19 cellular contexts compared by ENCODE assay signal in the genomic region with DNA sequence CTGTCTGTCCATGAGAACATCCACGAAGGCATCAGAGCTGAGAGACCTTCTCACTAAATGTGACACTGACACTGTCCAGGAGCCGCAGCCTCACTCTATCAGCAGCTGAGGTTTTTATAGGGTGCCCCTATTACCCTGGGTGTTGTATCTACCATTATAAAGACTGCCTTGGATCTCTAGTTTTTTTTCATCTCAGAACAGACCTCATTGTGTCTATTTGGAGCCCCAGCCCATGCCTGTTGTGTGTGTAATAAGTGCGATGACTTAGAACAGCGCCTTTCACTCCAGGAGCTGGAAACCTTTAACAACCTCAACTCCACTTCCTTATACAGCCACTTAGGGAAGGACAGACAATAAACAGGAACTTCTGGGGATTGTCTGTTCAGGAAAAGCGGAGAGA.
A peak's percentile ranks its signal among the peaks of the same experiment; 100 is the strongest.
DNase-seq lines count a peak whose midpoint lies in the region; ATAC-seq and TF ChIP-seq lines count a peak whose summit lies in the region.
"Had no signal": no experiment of that assay in that cellular context is flagged by ENCODE, and none has a peak within 500 bp of the region (broad histone marks: within the 10 kb centered on the region; RNA-seq: fewer than 3 reads in every experiment).

No MANE protein-coding gene starts in this region.

- H3K27ac ChIP-seq in esophagus squamous epithelium (peak overlapping the region in 3 of 4 donors; percentile 31 to 59 (median 47)), suprapubic skin (peak overlapping the region; percentile 39)

- no peak for TF ChIP-seq CTCF in esophagus squamous epithelium (IDR thresholded peaks at IDR 0.05)
- no peak for TF ChIP-seq CTCF in suprapubic skin (IDR thresholded peaks at IDR 0.05)

- H3K36me3 ChIP-seq in esophagus squamous epithelium = no peaks in the 10 kb centered on the region
- no peaks in the 10 kb centered on the region for H3K36me3 ChIP-seq in suprapubic skin
- no peaks in the 10 kb centered on the region for H3K36me3 ChIP-seq in MG63

- WGBS in esophagus squamous epithelium, 2 donors = 89 to 92% methylated on average over 5 of the region's 5 CpGs
- 83% methylated on average over 5 of the region's 5 CpGs for WGBS in suprapubic skin

- intact Hi-C loops in esophagus squamous epithelium (cut with DNase I) = loop anchor here (10.0 kb wide), 1 partner anchor 295 kb away; no protein-coding TSS in a partner anchor

- no peak for TF ChIP-seq EP300 in suprapubic skin (IDR thresholded peaks at IDR 0.05)

- no peaks in the 10 kb centered on the region for H3K9me3 ChIP-seq in esophagus squamous epithelium
- no peaks in the 10 kb centered on the region for H3K9me3 ChIP-seq in suprapubic skin
- no peaks in the 10 kb centered on the region for H3K9me3 ChIP-seq in MG63

- H3K4me1 ChIP-seq in esophagus squamous epithelium (peaks cover 3 to 72% (median 12%) of the 10 kb centered on the region in 3 donors), suprapubic skin (peaks cover 44% of the 10 kb centered on the region)

- no peak for TF ChIP-seq POLR2A in esophagus squamous epithelium (IDR thresholded peaks at IDR 0.05)
- no peak for TF ChIP-seq POLR2A in suprapubic skin (IDR thresholded peaks at IDR 0.05)

- no peaks in the 10 kb centered on the region for H3K27me3 ChIP-seq in esophagus squamous epithelium
- no peaks in the 10 kb centered on the region for H3K27me3 ChIP-seq in suprapubic skin
- H3K27me3 ChIP-seq in MG63 = no peaks in the 10 kb centered on the region

- no peak for ATAC-seq in HG03442 (IDR thresholded peaks at IDR 0.05; ENCODE audit: unreplicated experiment)
- ATAC-seq: activated T-helper 17 cell treated with anti-CD3 and anti-CD28 coated beads, Interleukin-2, amount 50 U/mL, for 72 hours; stimulated activated memory B cell treated with anti-CD40 and anti-IgM and Interleukin-4, amounts not matched to agents 10 μg/mL and 1 μg/mL and 100 μg/mL, for 72 hours had no signal

- H3K4me3 ChIP-seq in esophagus squamous epithelium (no peak overlapping the region), suprapubic skin (no peak overlapping the region), MG63 (no peak overlapping the region)

- DNase-seq in astrocyte of the hippocampus (ENCODE audit: low read depth, low spot score) = peak; percentile 14
- no peak for DNase-seq in esophagus squamous epithelium (lab: John Stamatoyannopoulos, UW)
- DNase-seq in myocyte (ENCODE audit: low read depth) = peak; percentile 24
- no peak for DNase-seq in suprapubic skin (ENCODE audit: low spot score in 2 of 2)
- no peak for DNase-seq in MG63
- no peak for DNase-seq in NCI-H1105 (lab: John Stamatoyannopoulos, UW)
- DNase-seq: activated CD4-positive, alpha-beta memory T cell treated with anti-CD3 and anti-CD28 coated beads for 36 hours; aorta; CD4-positive, alpha-beta T cell; effector memory CD4-positive, alpha-beta T cell; Karpas-422; NCI-H187; NCI-H774; SHP77; stimulated activated CD4-positive, alpha-beta T cell treated with anti-CD3 and anti-CD28 coated beads, Interleukin-4, amount 100 ng/mL, for 24 hours; T1000 had no signal

Comparison
In these comparisons a context has a peak if more than half of its experiments do, and no peak if none do; other contexts are left out.
1. DNase-seq: peak in astrocyte of the hippocampus (single experiment) and myocyte (single experiment); none in esophagus squamous epithelium (single experiment), suprapubic skin (0 of 2), MG63 (single experiment) and NCI-H1105 (single experiment).